ENCODE assay signal across 21 cellular contexts in genomic region chr21:30478015-30478414, GRCh38. TPM values are rescaled to one million over a fixed set of nuclear protein-coding genes. Genes with fewer than 3 reads are reported as not detected.
DNase-seq lines count a peak whose midpoint lies in the region; ATAC-seq and TF ChIP-seq lines count a peak whose summit lies in the region.
"Had no signal": no experiment of that assay in that cellular context is flagged by ENCODE, and none has a peak within 500 bp of the region (broad histone marks: within the 10 kb centered on the region; RNA-seq: fewer than 3 reads in every experiment).

No MANE protein-coding gene starts in this region.

- H3K4me3 ChIP-seq in smooth muscle cell (no peak overlapping the region), SJCRH30 (no peak overlapping the region)
- H3K4me3 ChIP-seq: BLaER1 treated with 17β-estradiol and CSF1 and Interleukin-3, amounts not matched to agents 10 nM and 100 nM; MG63 had no signal

- H3K4me1 ChIP-seq in foreskin keratinocyte (no peaks in the 10 kb centered on the region), smooth muscle cell (ENCODE audit: low read depth) (no peaks in the 10 kb centered on the region), SJCRH30 (no peaks in the 10 kb centered on the region)
- H3K4me1 ChIP-seq: BLaER1 treated with 17β-estradiol and CSF1 and Interleukin-3, amounts not matched to agents 10 nM and 100 nM; Caco-2 had no signal

- peak; percentile 16 for DNase-seq in NCI-H146 (lab: John Stamatoyannopoulos, UW)
- no peak for DNase-seq in NCI-H146 treated with DMSO at 0.1 percent for 48 hours (lab: John Stamatoyannopoulos, UW; ENCODE audit: unreplicated experiment)
- DNase-seq in RWPE1 (ENCODE audit: low spot score) = peak; percentile 4
- peak; percentile 37 to 70 for DNase-seq in foreskin keratinocyte
- DNase-seq in smooth muscle cell (lab: John Stamatoyannopoulos, UW; ENCODE audit: unreplicated experiment) = no peak
- DNase-seq in activated T-cell treated with anti-CD3 and anti-CD28 coated beads, Interleukin-2, amount 50 U/mL, for 4 hours = no peak
- no peak for DNase-seq in SJCRH30
- DNase-seq in cortex of kidney (lab: John Stamatoyannopoulos, UW) = no peak
- DNase-seq: 8988T; Caco-2; CD4-positive, alpha-beta memory T cell; Karpas-422; MG63; NCI-H1048; NCI-H1436 treated with DMSO at 0.1 percent for 48 hours; NCI-H2081; SIG-M5 had no signal

- no peaks in the 10 kb centered on the region for H3K27me3 ChIP-seq in foreskin keratinocyte
- H3K27me3 ChIP-seq in smooth muscle cell (ENCODE audit: low read depth) = no peaks in the 10 kb centered on the region
- no peaks in the 10 kb centered on the region; the same call in 1 of the 2 replicates for H3K27me3 ChIP-seq in SJCRH30
- H3K27me3 ChIP-seq: BLaER1 treated with 17β-estradiol and CSF1 and Interleukin-3, amounts not matched to agents 10 nM and 100 nM; MG63 had no signal

- peak overlapping the region; percentile 20 for H2AFZ ChIP-seq in smooth muscle cell (ENCODE audit: low read depth)

- H3K4me2 ChIP-seq in smooth muscle cell = peak overlapping the region; percentile 46
- H3K4me2 ChIP-seq: BLaER1 treated with 17β-estradiol and CSF1 and Interleukin-3, amounts not matched to agents 10 nM and 100 nM had no signal

- POLR2A ChIA-PET in RWPE1 (lab: Yijun Ruan, JAX; ENCODE audit: low non-redundant PET) = no interaction called here

- peaks cover 3% of the 10 kb centered on the region for H3K27me3 Mint-ChIP-seq in activated T-cell treated with anti-CD3 and anti-CD28 coated beads, Interleukin-2, amount 50 U/mL, for 4 hours (ENCODE audit: low read depth)

- H3K27ac ChIP-seq in RWPE1 = no peak overlapping the region
- peak overlapping the region; percentile 24 for H3K27ac ChIP-seq in foreskin keratinocyte
- peak overlapping the region; percentile 70 for H3K27ac ChIP-seq in smooth muscle cell (ENCODE audit: low read depth)
- no peak overlapping the region for H3K27ac ChIP-seq in SJCRH30
- H3K27ac ChIP-seq: BLaER1 treated with 17β-estradiol and CSF1 and Interleukin-3, amounts not matched to agents 10 nM and 100 nM had no signal

- no peaks in the 10 kb centered on the region for H3K9me3 Mint-ChIP-seq in activated T-cell treated with anti-CD3 and anti-CD28 coated beads, Interleukin-2, amount 50 U/mL, for 4 hours

- H4K20me1 ChIP-seq in smooth muscle cell (ENCODE audit: low read depth) = no peaks in the 10 kb centered on the region
- H4K20me1 ChIP-seq: BLaER1 treated with 17β-estradiol and CSF1 and Interleukin-3, amounts not matched to agents 10 nM and 100 nM had no signal

- CTCF ChIA-PET in RWPE1 (lab: Yijun Ruan, JAX) = no interaction called here

- H3F3A ChIP-seq in smooth muscle cell (ENCODE audit: low read depth) = no peaks in the 10 kb centered on the region

- no peaks in the 10 kb centered on the region for H3K4me1 Mint-ChIP-seq in activated T-cell treated with anti-CD3 and anti-CD28 coated beads, Interleukin-2, amount 50 U/mL, for 4 hours (ENCODE audit: low read depth)
- H3K4me1 Mint-ChIP-seq: CD4-positive, alpha-beta memory T cell had no signal

- no peaks in the 10 kb centered on the region for H3K36me3 Mint-ChIP-seq in activated T-cell treated with anti-CD3 and anti-CD28 coated beads, Interleukin-2, amount 50 U/mL, for 4 hours (ENCODE audit: insufficient read depth)
- H3K36me3 Mint-ChIP-seq: CD4-positive, alpha-beta memory T cell had no signal

- no peak for TF ChIP-seq CTCF in RWPE1 (conservative IDR thresholded peaks at IDR 0.05; ENCODE audit: low read depth)
- no peak for TF ChIP-seq CTCF in foreskin keratinocyte (conservative IDR thresholded peaks at IDR 0.05)
- no peak for TF ChIP-seq CTCF in smooth muscle cell (IDR thresholded peaks at IDR 0.05; ENCODE audit: borderline replicate concordance, insufficient read depth, poor library complexity, severe bottlenecking)

- H3K9ac ChIP-seq in smooth muscle cell (ENCODE audit: low read depth) = no peak overlapping the region
- H3K9ac ChIP-seq: BLaER1 treated with 17β-estradiol and CSF1 and Interleukin-3, amounts not matched to agents 10 nM and 100 nM had no signal

- no peak overlapping the region for H3K4me3 Mint-ChIP-seq in activated T-cell treated with anti-CD3 and anti-CD28 coated beads, Interleukin-2, amount 50 U/mL, for 4 hours
- H3K4me3 Mint-ChIP-seq: CD4-positive, alpha-beta memory T cell had no signal

- peak; percentile 50 for ATAC-seq in foreskin keratinocyte
- no peak for ATAC-seq in activated T-cell treated with anti-CD3 and anti-CD28 coated beads, Interleukin-2, amount 50 U/mL, for 4 hours

- WGBS in smooth muscle cell (ENCODE audit: low lambda C conversion rate) = 24% methylated on average over 3 of the region's 3 CpGs

- H3K36me3 ChIP-seq in smooth muscle cell (ENCODE audit: low read depth) = no peaks in the 10 kb centered on the region
- no peaks in the 10 kb centered on the region for H3K36me3 ChIP-seq in SJCRH30
- H3K36me3 ChIP-seq: BLaER1 treated with 17β-estradiol and CSF1 and Interleukin-3, amounts not matched to agents 10 nM and 100 nM; MG63 had no signal

- H3K9me3 ChIP-seq in smooth muscle cell (replicated peaks; ENCODE audit: low read depth) (no peaks in the 10 kb centered on the region), SJCRH30 (replicated peaks) (no peaks in the 10 kb centered on the region)
- H3K9me3 ChIP-seq: BLaER1 treated with 17β-estradiol and CSF1 and Interleukin-3, amounts not matched to agents 10 nM and 100 nM; Caco-2; MG63 had no signal

- H3K79me2 ChIP-seq in smooth muscle cell (ENCODE audit: low read depth) = no peaks in the 10 kb centered on the region

RNA-seq across cellular contexts. Expression of gene KRTAP19-1, which starts 2.2 kb away (rescaled TPM):
- not detected in 2 replicates for total RNA-seq in foreskin keratinocyte
- polyA plus RNA-seq in foreskin keratinocyte = not detected in 2 replicates
- 0.72 TPM in 1 of 2 replicates, not detected in the other for total RNA-seq in smooth muscle cell
- polyA plus RNA-seq in smooth muscle cell = 1.9 TPM in 1 of 2 replicates, not detected in the other
- not detected for total RNA-seq in activated T-cell treated with anti-CD3 and anti-CD28 coated beads, Interleukin-2, amount 50 U/mL, for 4 hours
- total RNA-seq in SJCRH30 (2014; rRNA removed; shearing (Covaris generic)) = not detected in 2 replicates
- total RNA-seq: Caco-2; CD4-positive, alpha-beta memory T cell; Daoy; H4; NCI-H460 had no signal
- polyA plus RNA-seq: CD4-positive, alpha-beta memory T cell had no signal

RNA-seq across cellular contexts. Expression of gene KRTAP19-2, which starts 9.2 kb away (rescaled TPM):
- total RNA-seq in foreskin keratinocyte (not detected in 2 replicates), smooth muscle cell (not detected in 2 replicates)
- polyA plus RNA-seq in foreskin keratinocyte (not detected in 2 replicates), smooth muscle cell (not detected in 2 replicates)
- total RNA-seq in activated T-cell treated with anti-CD3 and anti-CD28 coated beads, Interleukin-2, amount 50 U/mL, for 4 hours = not detected
- not detected in 2 replicates for total RNA-seq in SJCRH30 (2014; rRNA removed; shearing (Covaris generic))
- total RNA-seq: Caco-2; CD4-positive, alpha-beta memory T cell; Daoy; H4; NCI-H460 had no signal
- polyA plus RNA-seq: CD4-positive, alpha-beta memory T cell had no signal

RNA-seq across cellular contexts. Expression of gene KRTAP19-3, which starts 13.8 kb away (rescaled TPM):
- not detected in 2 replicates for total RNA-seq in foreskin keratinocyte
- polyA plus RNA-seq in foreskin keratinocyte = not detected in 2 replicates
- not detected in 2 replicates for total RNA-seq in smooth muscle cell
- not detected in 2 replicates for polyA plus RNA-seq in smooth muscle cell
- total RNA-seq in activated T-cell treated with anti-CD3 and anti-CD28 coated beads, Interleukin-2, amount 50 U/mL, for 4 hours = not detected
- not detected in 2 replicates for total RNA-seq in SJCRH30 (2014; rRNA removed; shearing (Covaris generic))
- total RNA-seq: Caco-2; CD4-positive, alpha-beta memory T cell; Daoy; H4; NCI-H460 had no signal
- polyA plus RNA-seq: CD4-positive, alpha-beta memory T cell had no signal

RNA-seq across cellular contexts. Expression of gene KRTAP19-4, which starts 18.9 kb away (rescaled TPM):
- total RNA-seq in foreskin keratinocyte (not detected in 2 replicates), smooth muscle cell (not detected in 2 replicates)
- polyA plus RNA-seq in foreskin keratinocyte (not detected in 2 replicates), smooth muscle cell (not detected in 2 replicates)
- total RNA-seq in activated T-cell treated with anti-CD3 and anti-CD28 coated beads, Interleukin-2, amount 50 U/mL, for 4 hours = not detected
- not detected in 2 replicates for total RNA-seq in SJCRH30 (2014; rRNA removed; shearing (Covaris generic))
- total RNA-seq: Caco-2; CD4-positive, alpha-beta memory T cell; Daoy; H4; NCI-H460 had no signal
- polyA plus RNA-seq: CD4-positive, alpha-beta memory T cell had no signal

RNA-seq across cellular contexts. Expression of gene KRTAP19-5, which starts 23.9 kb away (rescaled TPM):
- total RNA-seq in foreskin keratinocyte (not detected in 2 replicates), smooth muscle cell (not detected in 2 replicates)
- polyA plus RNA-seq in foreskin keratinocyte (not detected in 2 replicates), smooth muscle cell (not detected in 2 replicates)
- total RNA-seq in activated T-cell treated with anti-CD3 and anti-CD28 coated beads, Interleukin-2, amount 50 U/mL, for 4 hours = not detected
- total RNA-seq in SJCRH30 (2014; rRNA removed; shearing (Covaris generic)) = not detected in 2 replicates
- total RNA-seq: Caco-2; CD4-positive, alpha-beta memory T cell; Daoy; H4; NCI-H460 had no signal
- polyA plus RNA-seq: CD4-positive, alpha-beta memory T cell had no signal

Comparison
In these comparisons a context has a peak if more than half of its experiments do, and no peak if none do; other contexts are left out.
1. DNase-seq: peak in NCI-H146 (single experiment), RWPE1 (single experiment) and foreskin keratinocyte (2 of 2); none in NCI-H146 treated with DMSO at 0.1 percent for 48 hours (single experiment), smooth muscle cell (single experiment), activated T-cell treated with anti-CD3 and anti-CD28 coated beads, Interleukin-2, amount 50 U/mL, for 4 hours (single experiment), SJCRH30 (0 of 2) and cortex of kidney (single experiment).
2. H3K27ac ChIP-seq: peak in foreskin keratinocyte (single experiment) and smooth muscle cell (single experiment); none in RWPE1 (single experiment) and SJCRH30 (single experiment).